7 cellular contexts compared by ENCODE assay signal in the genomic region with DNA sequence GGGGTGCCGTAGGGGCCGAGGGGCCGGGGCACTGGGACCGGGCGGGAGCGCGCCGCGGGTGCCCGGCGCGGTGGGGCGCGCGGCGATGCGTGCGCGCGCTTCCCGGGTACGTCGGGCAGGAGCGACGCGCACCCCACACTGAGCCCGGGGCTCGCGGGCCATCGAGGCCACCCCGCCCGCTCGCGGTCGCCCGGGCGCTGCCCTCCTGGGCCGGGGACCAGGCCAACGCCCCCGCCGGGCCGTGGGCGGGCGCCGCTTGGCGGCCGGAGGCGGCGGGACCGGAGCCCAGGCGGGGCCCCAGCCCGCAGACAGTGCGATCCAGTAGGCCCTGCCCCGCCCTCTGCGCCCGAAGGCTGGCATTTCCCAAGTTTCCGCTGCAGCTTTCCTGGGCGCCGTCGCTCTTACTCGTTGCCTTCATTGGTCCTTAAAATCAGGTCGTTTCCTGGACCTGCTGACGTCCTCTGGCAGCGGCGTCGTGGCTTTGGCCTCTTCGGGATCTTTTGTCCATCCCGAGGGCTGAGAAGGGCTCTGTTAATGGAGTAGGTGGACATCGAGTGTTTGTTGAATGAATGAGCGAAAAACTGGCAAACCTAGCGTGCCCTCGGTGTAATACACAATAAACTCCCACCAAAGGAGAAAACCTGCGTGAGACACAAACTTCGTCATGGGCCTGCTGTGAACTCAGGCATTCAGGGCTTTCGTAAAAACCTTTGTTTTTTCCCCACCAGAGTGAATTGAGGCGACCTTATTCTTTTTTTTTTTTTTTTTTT. TPM values are rescaled to one million over a fixed set of nuclear protein-coding genes. Genes with fewer than 3 reads are reported as not detected.
DNase-seq lines count a peak whose midpoint lies in the region; ATAC-seq, FAIRE-seq and TF ChIP-seq lines count a peak whose summit lies in the region.

No MANE protein-coding gene starts in this region.

- ATAC-seq in stimulated activated effector memory CD8-positive, alpha-beta T cell treated with anti-CD3 and anti-CD28 coated beads, Interleukin-12 subunit alpha, Interleukin-12 subunit beta, amount 100 ng/mL, for 72 hours = peak; percentile 57
- ATAC-seq in HG03108 (IDR thresholded peaks at IDR 0.05; ENCODE audit: unreplicated experiment) = no peak

- peak overlapping the region; percentile 91 to 92 for H3K27ac ChIP-seq in kidney (ENCODE audit: low read depth in 2 of 2, low read length in 2 of 2)

- no peaks in the 10 kb centered on the region for H3K9me3 ChIP-seq in kidney (ENCODE audit: control insufficient read depth in 1 of 2, low read length in 2 of 2)

- no peaks in the 10 kb centered on the region for H3K9me3 Mint-ChIP-seq in stimulated activated effector memory CD8-positive, alpha-beta T cell treated with anti-CD3 and anti-CD28 coated beads, Interleukin-12 subunit alpha, Interleukin-12 subunit beta, amount 100 ng/mL, for 72 hours

- no peak for TF ChIP-seq CTCF in choroid plexus epithelial cell (conservative IDR thresholded peaks at IDR 0.05; ENCODE audit: low read depth, low read length)
- TF ChIP-seq CTCF in kidney (IDR thresholded peaks at IDR 0.05; ENCODE audit: borderline replicate concordance, extremely low read depth, insufficient read depth) = no peak

- DNase-seq in HCEC 1CT (peak; percentile 82), RKO (ENCODE audit: low spot score) (peak; percentile 85), choroid plexus epithelial cell (ENCODE audit: low read depth) (peak; percentile 60), kidney (peak; percentile 89), NOMO-1 (lab: John Stamatoyannopoulos, UW; ENCODE audit: unreplicated experiment in 2 of 2) (no peak)
- no peak for DNase-seq in stimulated activated effector memory CD8-positive, alpha-beta T cell treated with anti-CD3 and anti-CD28 coated beads, Interleukin-12 subunit alpha, Interleukin-12 subunit beta, amount 100 ng/mL, for 72 hours (ENCODE audit: low spot score in 2 of 2)

- H3K4me3 Mint-ChIP-seq in stimulated activated effector memory CD8-positive, alpha-beta T cell treated with anti-CD3 and anti-CD28 coated beads, Interleukin-12 subunit alpha, Interleukin-12 subunit beta, amount 100 ng/mL, for 72 hours = peak overlapping the region; percentile 67

- H3K36me3 ChIP-seq in kidney (ENCODE audit: control insufficient read depth in 1 of 2, insufficient read depth in 2 of 2, low read length in 2 of 2) = peaks cover 0 to 5% of the 10 kb centered on the region in 2 donors

- peak overlapping the region; percentile 38 for H3K27ac Mint-ChIP-seq in stimulated activated effector memory CD8-positive, alpha-beta T cell treated with anti-CD3 and anti-CD28 coated beads, Interleukin-12 subunit alpha, Interleukin-12 subunit beta, amount 100 ng/mL, for 72 hours

- intact Hi-C loops in kidney (cut with DNase I) = no loop called here

- FAIRE-seq in kidney (lab: Jason Lieb, UNC) = no peak

- H3K36me3 Mint-ChIP-seq in stimulated activated effector memory CD8-positive, alpha-beta T cell treated with anti-CD3 and anti-CD28 coated beads, Interleukin-12 subunit alpha, Interleukin-12 subunit beta, amount 100 ng/mL, for 72 hours = no peaks in the 10 kb centered on the region

- peaks cover 7% of the 10 kb centered on the region for H3K4me1 Mint-ChIP-seq in stimulated activated effector memory CD8-positive, alpha-beta T cell treated with anti-CD3 and anti-CD28 coated beads, Interleukin-12 subunit alpha, Interleukin-12 subunit beta, amount 100 ng/mL, for 72 hours

- H3K9ac ChIP-seq in kidney (ENCODE audit: low read length in 2 of 2) = peak overlapping the region; percentile 61 to 81

- H3K4me3 ChIP-seq in choroid plexus epithelial cell (ENCODE audit: low read depth, low read length) (peak overlapping the region; percentile 80), kidney (ENCODE audit: low read length in 2 of 2) (peak overlapping the region; percentile 71 to 81)

- H3K4me1 ChIP-seq in kidney (ENCODE audit: control insufficient read depth in 1 of 2, insufficient read depth in 1 of 2, low read depth in 1 of 2, low read length in 2 of 2) = peaks cover 7 to 9% of the 10 kb centered on the region in 2 donors

RNA-seq across cellular contexts. Expression of a gene that starts 0.6 kb away (rescaled TPM):
- total RNA-seq in kidney = 80.3 TPM
- polyA plus RNA-seq in kidney (ENCODE audit: insufficient read depth, low read depth, low replicate concordance) = 25.1 TPM

Comparison
In these comparisons a context has a peak if more than half of its experiments do, and no peak if none do; other contexts are left out.
1. DNase-seq: peak in HCEC 1CT (single experiment), RKO (single experiment), choroid plexus epithelial cell (single experiment) and kidney (single experiment); none in stimulated activated effector memory CD8-positive, alpha-beta T cell treated with anti-CD3 and anti-CD28 coated beads, Interleukin-12 subunit alpha, Interleukin-12 subunit beta, amount 100 ng/mL, for 72 hours (0 of 2) and NOMO-1 (0 of 2).